In the genomic region with DNA sequence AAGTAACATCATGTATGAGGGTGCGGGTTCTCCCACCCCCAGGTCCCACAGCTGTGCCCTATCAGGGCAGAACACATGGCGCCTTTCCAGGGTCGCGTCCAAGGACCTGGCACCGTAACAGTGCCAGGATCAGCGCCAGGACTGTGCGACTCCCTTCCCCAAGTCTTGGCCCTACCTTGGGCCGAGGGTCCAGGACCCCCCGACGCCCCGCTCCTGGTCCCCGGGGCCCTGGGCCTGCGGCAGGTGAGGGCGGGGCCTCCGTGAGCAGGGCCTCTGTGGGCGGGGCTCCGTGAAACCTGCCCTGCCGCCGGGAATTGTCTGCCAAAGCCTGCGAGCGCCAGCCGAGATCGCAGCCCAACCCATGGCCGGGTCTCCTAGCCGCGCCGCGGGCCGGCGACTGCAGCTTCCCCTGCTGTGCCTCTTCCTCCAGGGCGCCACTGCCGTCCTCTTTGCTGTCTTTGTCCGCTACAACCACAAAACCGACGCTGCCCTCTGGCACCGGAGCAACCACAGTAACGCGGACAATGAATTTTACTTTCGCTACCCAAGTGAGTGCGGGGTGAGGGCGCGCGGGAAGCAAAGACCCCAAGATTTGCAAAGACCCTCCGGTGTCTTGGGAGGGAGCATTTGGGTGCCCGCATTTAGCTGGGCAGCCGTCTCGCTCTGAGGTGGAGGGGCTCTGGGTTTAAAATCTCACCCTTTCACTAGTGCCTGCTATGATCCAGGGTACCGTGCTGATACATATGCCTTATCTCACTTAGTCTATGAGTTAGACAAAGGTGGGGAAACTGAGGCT, we compare ENCODE assay signal across 8 cellular contexts.
A peak's percentile ranks its signal among the peaks of the same experiment; 100 is the strongest.
DNase-seq lines count a peak whose midpoint lies in the region; ATAC-seq, FAIRE-seq and TF ChIP-seq lines count a peak whose summit lies in the region.

A gene with protein sequence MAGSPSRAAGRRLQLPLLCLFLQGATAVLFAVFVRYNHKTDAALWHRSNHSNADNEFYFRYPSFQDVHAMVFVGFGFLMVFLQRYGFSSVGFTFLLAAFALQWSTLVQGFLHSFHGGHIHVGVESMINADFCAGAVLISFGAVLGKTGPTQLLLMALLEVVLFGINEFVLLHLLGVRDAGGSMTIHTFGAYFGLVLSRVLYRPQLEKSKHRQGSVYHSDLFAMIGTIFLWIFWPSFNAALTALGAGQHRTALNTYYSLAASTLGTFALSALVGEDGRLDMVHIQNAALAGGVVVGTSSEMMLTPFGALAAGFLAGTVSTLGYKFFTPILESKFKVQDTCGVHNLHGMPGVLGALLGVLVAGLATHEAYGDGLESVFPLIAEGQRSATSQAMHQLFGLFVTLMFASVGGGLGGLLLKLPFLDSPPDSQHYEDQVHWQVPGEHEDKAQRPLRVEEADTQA (plus strand): TSS at position 323 of the 796 bp plus-strand sequence. CDS start 39 bp downstream, at position 362.

- H3K4me1 Mint-ChIP-seq in activated naive CD8-positive, alpha-beta T cell treated with anti-CD3 and anti-CD28 coated beads, Interleukin-2, amount 50 U/mL, for 24 hours, result peaks cover 4% of the 10 kb centered on the region

- no peak for ATAC-seq in activated naive CD8-positive, alpha-beta T cell treated with anti-CD3 and anti-CD28 coated beads, Interleukin-2, amount 50 U/mL, for 24 hours
- ATAC-seq in GM21825 (IDR thresholded peaks at IDR 0.05; ENCODE audit: unreplicated experiment) (no peak), GM18511 (IDR thresholded peaks at IDR 0.05; ENCODE audit: unreplicated experiment) (no peak)

- TF ChIP-seq CTCF in NB4 (IDR thresholded peaks at IDR 0.05; ENCODE audit: low read depth, low read length), result no peak

- H3K4me3 ChIP-seq in NB4 (ENCODE audit: low read depth, low read length) (no peak within 1 kb of the TSS), iPS-11a (ENCODE audit: low read depth, low read length) (peak within 1 kb of the TSS; percentile 52), skin epidermis (peak within 1 kb of the TSS; percentile 16 to 47 (median 21))

- no peaks in the 10 kb centered on the region for H3K9me3 Mint-ChIP-seq in activated naive CD8-positive, alpha-beta T cell treated with anti-CD3 and anti-CD28 coated beads, Interleukin-2, amount 50 U/mL, for 24 hours

- H3K27me3 Mint-ChIP-seq in activated naive CD8-positive, alpha-beta T cell treated with anti-CD3 and anti-CD28 coated beads, Interleukin-2, amount 50 U/mL, for 24 hours, result peaks cover 53% of the 10 kb centered on the region

- H3K27ac ChIP-seq in skin epidermis, result peak within 1 kb of the TSS in 2 of 21 experiments; percentile 2 to 13

- DNase-seq in COR-L47 (lab: John Stamatoyannopoulos, UW) (peak; percentile 38), NB4 (ENCODE audit: low read depth) (peak; percentile 54), RCC 7860 (ENCODE audit: low spot score) (no peak)
- no peak for DNase-seq in activated naive CD8-positive, alpha-beta T cell treated with anti-CD3 and anti-CD28 coated beads, Interleukin-2, amount 50 U/mL, for 24 hours

- no peaks in the 10 kb centered on the region for H3K36me3 Mint-ChIP-seq in activated naive CD8-positive, alpha-beta T cell treated with anti-CD3 and anti-CD28 coated beads, Interleukin-2, amount 50 U/mL, for 24 hours (ENCODE audit: low read depth)

- no peak for TF ChIP-seq POLR2A in NB4 (IDR thresholded peaks at IDR 0.05; ENCODE audit: extremely low read depth, insufficient read length)

- peak within 1 kb of the TSS; percentile 37 for H3K4me3 Mint-ChIP-seq in activated naive CD8-positive, alpha-beta T cell treated with anti-CD3 and anti-CD28 coated beads, Interleukin-2, amount 50 U/mL, for 24 hours

- H3K27ac Mint-ChIP-seq in activated naive CD8-positive, alpha-beta T cell treated with anti-CD3 and anti-CD28 coated beads, Interleukin-2, amount 50 U/mL, for 24 hours, result no peak within 1 kb of the TSS

- no peak for FAIRE-seq in RCC 7860 (lab: Jason Lieb, UNC)

Comparison
In these comparisons a context has a peak if more than half of its experiments do, and no peak if none do; other contexts are left out.
1. DNase-seq: peak in COR-L47 (single experiment) and NB4 (single experiment); none in activated naive CD8-positive, alpha-beta T cell treated with anti-CD3 and anti-CD28 coated beads, Interleukin-2, amount 50 U/mL, for 24 hours (single experiment) and RCC 7860 (single experiment).